18 cellular contexts compared by ENCODE assay signal in genomic region chr10:132708936-132709335, GRCh38.
DNase-seq lines count a peak whose midpoint lies in the region; ATAC-seq, FAIRE-seq and TF ChIP-seq lines count a peak whose summit lies in the region.
"Had no signal": no experiment of that assay in that cellular context is flagged by ENCODE, and none has a peak within 500 bp of the region (broad histone marks: within the 10 kb centered on the region; RNA-seq: fewer than 3 reads in every experiment).

No MANE protein-coding gene starts in this region.

- DNase-seq in activated effector memory CD4-positive, alpha-beta T cell treated with anti-CD3 and anti-CD28 coated beads, Interleukin-2, amount 50 U/mL, for 16 hours = peak; percentile 28
- no peak for DNase-seq in activated effector memory CD4-positive, alpha-beta T cell treated with Interleukin-2 at 50 U/mL for 16 hours
- DNase-seq in RWPE2 (ENCODE audit: low spot score) = peak; percentile 44
- DNase-seq in kidney = peak; percentile 51
- peak; percentile 28 for DNase-seq in spleen
- DNase-seq in prostate gland (ENCODE audit: low spot score) = no peak
- no peak for DNase-seq in NCI-H2171 treated with DMSO at 0.1 percent for 48 hours (lab: John Stamatoyannopoulos, UW)
- no peak for DNase-seq in activated CD8-positive, alpha-beta memory T cell treated with anti-CD3 and anti-CD28 coated beads, Interleukin-2, amount 50 U/mL, for 48 hours
- DNase-seq: Calu3, DMS79 treated with DMSO at 0.1 percent for 48 hours, GDM1, MV-4-11, NCI-H1436, NCI-H2081, OCI-M1 had no signal

- intact Hi-C loops in kidney (cut with DNase I) (no loop called here), spleen (cut with DNase I; ENCODE audit: low total_unique reads) (no loop called here), prostate gland (cut with DNase I) (no loop called here)

- no peak overlapping the region for H3K4me3 ChIP-seq in RWPE2 (ENCODE audit: severe bottlenecking)
- H3K4me3 ChIP-seq in kidney (ENCODE audit: low read length in 2 of 2) = no peak overlapping the region
- no peak overlapping the region for H3K4me3 ChIP-seq in spleen
- H3K4me3 ChIP-seq in prostate gland = no peak overlapping the region
- H3K4me3 ChIP-seq: GM23338 had no signal

- no peaks in the 10 kb centered on the region for H3K4me1 ChIP-seq in RWPE2 (ENCODE audit: insufficient read depth, poor library complexity, severe bottlenecking)
- no peaks in the 10 kb centered on the region for H3K4me1 ChIP-seq in kidney (ENCODE audit: control insufficient read depth in 1 of 2, insufficient read depth in 1 of 2, low read depth in 1 of 2, low read length in 2 of 2)
- no peaks in the 10 kb centered on the region for H3K4me1 ChIP-seq in spleen
- no peaks in the 10 kb centered on the region for H3K4me1 ChIP-seq in prostate gland (replicated peaks)

- H3K36me3 ChIP-seq in RWPE2 (ENCODE audit: low read depth) = peaks cover 9% of the 10 kb centered on the region
- H3K36me3 ChIP-seq in kidney (ENCODE audit: control insufficient read depth in 1 of 2, insufficient read depth in 2 of 2, low read length in 2 of 2) = peaks cover 7 to 10% of the 10 kb centered on the region in 2 donors
- peaks cover 0 to 100% (median 42%) of the 10 kb centered on the region in 6 donors for H3K36me3 ChIP-seq in spleen
- H3K36me3 ChIP-seq in prostate gland = no peaks in the 10 kb centered on the region

- 89 to 91% (median 90%) methylated on average over 4 of the region's 4 CpGs for WGBS in spleen, 5 donors
- WGBS in prostate gland = 93% methylated on average over 4 of the region's 4 CpGs

- no peak for ATAC-seq in RWPE2 (ENCODE audit: low read depth)
- ATAC-seq: GM23338 had no signal

- H3K9ac ChIP-seq in kidney (ENCODE audit: low read length in 2 of 2) = no peak overlapping the region

- H3K27me3 ChIP-seq in RWPE2 (ENCODE audit: insufficient read depth, poor library complexity, severe bottlenecking) (no peaks in the 10 kb centered on the region), spleen (replicated peaks in 1 of 7) (no peaks in the 10 kb centered on the region), prostate gland (replicated peaks; ENCODE audit: insufficient read depth) (no peaks in the 10 kb centered on the region)

- H3K9me3 ChIP-seq in RWPE2 (ENCODE audit: severe bottlenecking) = peaks cover 3% of the 10 kb centered on the region
- peaks cover 0 to 14% of the 10 kb centered on the region in 2 donors for H3K9me3 ChIP-seq in kidney (ENCODE audit: control insufficient read depth in 1 of 2, low read length in 2 of 2)
- peaks cover 0 to 29% (median 23%) of the 10 kb centered on the region in 8 donors for H3K9me3 ChIP-seq in spleen
- H3K9me3 ChIP-seq in prostate gland = no peaks in the 10 kb centered on the region

- no peak for TF ChIP-seq CTCF in RWPE2 (IDR thresholded peaks at IDR 0.05; ENCODE audit: poor library complexity, severe bottlenecking)
- no peak for TF ChIP-seq CTCF in kidney (IDR thresholded peaks at IDR 0.05; ENCODE audit: borderline replicate concordance, extremely low read depth, insufficient read depth)
- no peak for TF ChIP-seq CTCF in spleen (IDR thresholded peaks at IDR 0.05 in 8 of 11, conservative IDR thresholded peaks at IDR 0.05 in 3 of 11)
- no peak for TF ChIP-seq CTCF in prostate gland (IDR thresholded peaks at IDR 0.05)

- TF ChIP-seq POLR2A in spleen (IDR thresholded peaks at IDR 0.05) = no peak
- TF ChIP-seq POLR2A in prostate gland (IDR thresholded peaks at IDR 0.05) = no peak

- H3K27ac ChIP-seq in RWPE2 (ENCODE audit: poor library complexity, severe bottlenecking) = no peak overlapping the region
- H3K27ac ChIP-seq in kidney (ENCODE audit: low read depth in 2 of 2, low read length in 2 of 2) = no peak overlapping the region
- H3K27ac ChIP-seq in spleen = no peak overlapping the region
- no peak overlapping the region for H3K27ac ChIP-seq in prostate gland
- H3K27ac ChIP-seq: 22Rv1 had no signal

- FAIRE-seq in kidney (lab: Jason Lieb, UNC) = no peak
- FAIRE-seq: HTR-8/SVneo had no signal

Comparison
In these comparisons a context has a peak if more than half of its experiments do, and no peak if none do; other contexts are left out.
1. DNase-seq: peak in activated effector memory CD4-positive, alpha-beta T cell treated with anti-CD3 and anti-CD28 coated beads, Interleukin-2, amount 50 U/mL, for 16 hours (single experiment), RWPE2 (single experiment), kidney (single experiment) and spleen (single experiment); none in activated effector memory CD4-positive, alpha-beta T cell treated with Interleukin-2 at 50 U/mL for 16 hours (single experiment), prostate gland (single experiment), NCI-H2171 treated with DMSO at 0.1 percent for 48 hours (single experiment) and activated CD8-positive, alpha-beta memory T cell treated with anti-CD3 and anti-CD28 coated beads, Interleukin-2, amount 50 U/mL, for 48 hours (single experiment).